Comparison of ENCODE assay signal across 16 cellular contexts in genomic region chr11:131275580-131275979, GRCh38.
DNase-seq lines count a peak whose midpoint lies in the region; ATAC-seq and TF ChIP-seq lines count a peak whose summit lies in the region.
"Had no signal": no experiment of that assay in that cellular context is flagged by ENCODE, and none has a peak within 500 bp of the region (broad histone marks: within the 10 kb centered on the region; RNA-seq: fewer than 3 reads in every experiment).

No MANE protein-coding gene starts in this region.

- no peaks in the 10 kb centered on the region for H3K36me3 Mint-ChIP-seq in CD8-positive, alpha-beta T cell

- peaks cover 3% of the 10 kb centered on the region for H3K9me3 Mint-ChIP-seq in CD8-positive, alpha-beta T cell

- POLR2A ChIA-PET in CD8-positive, alpha-beta T cell (lab: Charles Lee) = no interaction called here

- intact Hi-C loops in CD8-positive, alpha-beta T cell (cut with DNase I, micrococcal nuclease) = no loop called here

- no peaks in the 10 kb centered on the region for H3K27me3 ChIP-seq in CD8-positive, alpha-beta T cell (ENCODE audit: insufficient read depth, low read length)
- H3K27me3 ChIP-seq: BLaER1 had no signal

- no peak overlapping the region for H3K27ac Mint-ChIP-seq in CD8-positive, alpha-beta T cell

- CTCF ChIA-PET in CD8-positive, alpha-beta T cell (lab: Charles Lee) = no interaction called here

- no peak for ATAC-seq in CD8-positive, alpha-beta T cell
- ATAC-seq in GM21423 (IDR thresholded peaks at IDR 0.05; ENCODE audit: unreplicated experiment) = no peak
- ATAC-seq: GM12878 had no signal

- H3K4me1 ChIP-seq in CD8-positive, alpha-beta T cell (ENCODE audit: insufficient read depth, low read length) = no peaks in the 10 kb centered on the region
- H3K4me1 ChIP-seq: BLaER1 had no signal

- no peaks in the 10 kb centered on the region for H3K27me3 Mint-ChIP-seq in CD8-positive, alpha-beta T cell (ENCODE audit: low read depth)

- H3K4me3 Mint-ChIP-seq in CD8-positive, alpha-beta T cell = no peak overlapping the region

- H3K9me3 ChIP-seq in CD8-positive, alpha-beta T cell (ENCODE audit: low read length) = no peaks in the 10 kb centered on the region

- H3K36me3 ChIP-seq in CD8-positive, alpha-beta T cell (ENCODE audit: insufficient read depth, low read length) = no peaks in the 10 kb centered on the region
- H3K36me3 ChIP-seq: BLaER1 had no signal

- DNase-seq in anterior cingulate cortex (lab: John Stamatoyannopoulos, UW) (peak in 35 of 58 donors; percentile 7 to 83 (median 40)), globus pallidus (ENCODE audit: low spot score) (peak; percentile 70), pons (ENCODE audit: low spot score) (peak; percentile 68), NCI-H2171 (lab: John Stamatoyannopoulos, UW) (no peak), NCI-H128 (lab: John Stamatoyannopoulos, UW; ENCODE audit: unreplicated experiment) (no peak)
- no peak for DNase-seq in CD8-positive, alpha-beta T cell
- DNase-seq: DMS153, KBM-7, NCI-H1105 treated with DMSO at 0.1 percent for 48 hours, NCI-H187 treated with DMSO at 0.1 percent for 48 hours, NCI-H2171 treated with DMSO at 0.1 percent for 48 hours, NCI-H510A, SIG-M5 had no signal

- H3K4me3 ChIP-seq in CD8-positive, alpha-beta T cell (ENCODE audit: low read depth, low read length) = no peak overlapping the region
- H3K4me3 ChIP-seq: BLaER1, GM12878 had no signal

- TF ChIP-seq CTCF in CD8-positive, alpha-beta T cell (IDR thresholded peaks at IDR 0.05) = no peak

- no peak overlapping the region for H3K27ac ChIP-seq in CD8-positive, alpha-beta T cell (ENCODE audit: low read depth, low read length)
- H3K27ac ChIP-seq: BLaER1 had no signal

- H3K4me1 Mint-ChIP-seq in CD8-positive, alpha-beta T cell (ENCODE audit: low read depth) = no peaks in the 10 kb centered on the region

Comparison
In these comparisons a context has a peak if more than half of its experiments do, and no peak if none do; other contexts are left out.
1. DNase-seq: peak in anterior cingulate cortex (35 of 58), globus pallidus (single experiment) and pons (single experiment); none in CD8-positive, alpha-beta T cell (0 of 7), NCI-H2171 (single experiment) and NCI-H128 (single experiment).